ENCODE assay signal across 8 cellular contexts in the genomic region with DNA sequence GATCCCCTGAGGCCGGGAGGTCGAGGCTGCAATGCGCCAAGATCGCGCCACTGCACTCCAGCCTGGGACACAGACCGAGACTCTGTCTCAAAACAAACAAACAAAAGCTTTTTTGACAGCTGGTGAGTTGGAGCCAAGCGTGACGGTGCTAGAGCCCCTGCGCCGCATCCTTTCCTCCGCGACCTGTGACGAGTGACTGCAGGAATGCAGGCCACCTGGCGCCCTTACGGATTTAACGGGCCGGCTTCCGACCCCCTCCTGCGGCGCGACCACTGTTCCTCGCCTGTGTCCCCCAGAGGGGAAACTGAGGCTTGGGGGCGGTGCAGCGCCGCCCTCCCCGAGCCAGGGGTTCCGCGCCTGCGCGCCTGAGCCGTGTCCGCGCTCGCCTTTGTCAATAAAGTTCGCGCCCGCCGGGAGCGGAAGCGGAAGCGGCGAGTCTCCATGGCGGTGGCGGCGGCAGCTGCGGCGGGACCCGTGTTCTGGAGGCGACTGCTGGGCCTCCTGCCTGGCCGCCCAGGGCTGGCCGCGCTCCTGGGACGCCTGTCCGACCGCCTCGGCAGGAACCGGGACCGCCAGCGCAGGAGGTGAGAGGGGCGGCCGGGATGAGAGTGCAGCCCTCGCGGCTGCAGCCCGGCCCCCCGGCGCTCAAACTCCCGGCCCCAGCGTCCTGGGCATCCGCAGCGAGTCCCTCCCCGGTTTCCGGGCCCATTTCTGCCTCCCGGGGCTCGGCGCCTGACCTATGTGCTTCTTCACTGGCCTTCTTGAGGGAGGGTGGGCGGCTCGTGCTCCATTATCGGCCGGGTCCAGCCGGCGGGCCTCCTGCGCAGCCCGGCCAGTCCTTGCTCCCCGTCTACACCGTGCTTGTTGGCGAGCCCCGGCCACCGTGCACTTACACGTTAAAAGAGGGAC. TPM values are rescaled to one million over a fixed set of nuclear protein-coding genes. Genes with fewer than 3 reads are reported as not detected.
A peak's percentile ranks its signal among the peaks of the same experiment; 100 is the strongest.
DNase-seq lines count a peak whose midpoint lies in the region; ATAC-seq and TF ChIP-seq lines count a peak whose summit lies in the region.

A gene with protein sequence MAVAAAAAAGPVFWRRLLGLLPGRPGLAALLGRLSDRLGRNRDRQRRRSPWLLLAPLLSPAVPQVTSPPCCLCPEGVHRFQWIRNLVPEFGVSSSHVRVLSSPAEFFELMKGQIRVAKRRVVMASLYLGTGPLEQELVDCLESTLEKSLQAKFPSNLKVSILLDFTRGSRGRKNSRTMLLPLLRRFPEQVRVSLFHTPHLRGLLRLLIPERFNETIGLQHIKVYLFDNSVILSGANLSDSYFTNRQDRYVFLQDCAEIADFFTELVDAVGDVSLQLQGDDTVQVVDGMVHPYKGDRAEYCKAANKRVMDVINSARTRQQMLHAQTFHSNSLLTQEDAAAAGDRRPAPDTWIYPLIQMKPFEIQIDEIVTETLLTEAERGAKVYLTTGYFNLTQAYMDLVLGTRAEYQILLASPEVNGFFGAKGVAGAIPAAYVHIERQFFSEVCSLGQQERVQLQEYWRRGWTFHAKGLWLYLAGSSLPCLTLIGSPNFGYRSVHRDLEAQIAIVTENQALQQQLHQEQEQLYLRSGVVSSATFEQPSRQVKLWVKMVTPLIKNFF (plus strand): TSS at position 425 of the 909 bp plus-strand sequence. CDS start 17 bp downstream, at position 442.

- peak within 1 kb of the TSS; percentile 67 for H2AFZ ChIP-seq in MM.1S (ENCODE audit: low read length)

- H3K36me3 ChIP-seq in MM.1S (replicated peaks; ENCODE audit: insufficient read depth, low read length) (no peaks in the 10 kb centered on the region), uterus (no peaks in the 10 kb centered on the region)

- H3K4me3 ChIP-seq in MM.1S (ENCODE audit: low read length) (peak within 1 kb of the TSS; percentile 100), uterus (peak within 1 kb of the TSS; percentile 83 to 91)

- ATAC-seq in GM19455 (IDR thresholded peaks at IDR 0.05; ENCODE audit: unreplicated experiment) (peak; percentile 66), left ventricle myocardium superior (peak; percentile 91)

- H3K27me3 ChIP-seq in MM.1S (replicated peaks; ENCODE audit: insufficient read depth, low read length): peaks cover 26% of the 10 kb centered on the region
- no peaks in the 10 kb centered on the region for H3K27me3 ChIP-seq in uterus

- TF ChIP-seq CTCF in MM.1S (IDR thresholded peaks at IDR 0.05; ENCODE audit: low read length) (no peak), uterus (IDR thresholded peaks at IDR 0.05) (peak in 2 of 4 experiments; percentile 11 to 13)

- H3K4me1 ChIP-seq in MM.1S (ENCODE audit: low read length) (no peaks in the 10 kb centered on the region; the same call in 1 of the 2 replicates), uterus (peaks cover 7 to 25% of the 10 kb centered on the region in 2 donors)

- H3K9ac ChIP-seq in MM.1S (ENCODE audit: low read length): peak within 1 kb of the TSS; percentile 92

- peak in 13 of 14 donors; percentile 23 to 86 (median 71) for DNase-seq in C1 segment of cervical spinal cord (lab: John Stamatoyannopoulos, UW)
- peak; percentile 80 for DNase-seq in MM.1S
- peak; percentile 63 to 90 (median 75) for DNase-seq in T-helper 2 cell
- peak in 50 of 56 donors; percentile 33 to 87 (median 66) for DNase-seq in amygdala (lab: John Stamatoyannopoulos, UW)
- peak; percentile 91 for DNase-seq in left ventricle myocardium superior
- no peak for DNase-seq in pulmonary artery endothelial cell (ENCODE audit: low read depth, low spot score)
- DNase-seq in uterus: peak; percentile 70 to 79

- peak within 1 kb of the TSS; percentile 99 for H3K4me2 ChIP-seq in MM.1S (ENCODE audit: low read depth, low read length)

- peak; percentile 65 to 84 for TF ChIP-seq POLR2A in uterus (IDR thresholded peaks at IDR 0.05)

- H3F3A ChIP-seq in MM.1S (ENCODE audit: insufficient read depth, low read length): no peaks in the 10 kb centered on the region

- no peaks in the 10 kb centered on the region for H4K20me1 ChIP-seq in MM.1S (ENCODE audit: insufficient read depth, low read length)

- H3K9me2 ChIP-seq in MM.1S (replicated peaks; ENCODE audit: insufficient read depth, low read length): no peaks in the 10 kb centered on the region

- peaks cover 49% of the 10 kb centered on the region for H3K79me2 ChIP-seq in MM.1S (ENCODE audit: low read length)

- H3K9me3 ChIP-seq in MM.1S (replicated peaks; ENCODE audit: insufficient read depth, low read length) (no peaks in the 10 kb centered on the region), uterus (no peaks in the 10 kb centered on the region)

- intact Hi-C loops in left ventricle myocardium superior (cut with micrococcal nuclease): no loop called here
- intact Hi-C loops in uterus (cut with DNase I; ENCODE audit: low total_unique reads): no loop called here

- peak within 1 kb of the TSS; percentile 10; the same call in 1 of the 2 replicates for H3K27ac ChIP-seq in MM.1S (ENCODE audit: low read length)
- H3K27ac ChIP-seq in uterus: peak within 1 kb of the TSS; percentile 84 to 89

RNA-seq across cellular contexts. Expression of the gene that starts here (rescaled TPM):
- total RNA-seq in left ventricle myocardium superior (18.3 TPM), pulmonary artery endothelial cell (32.0 and 40.0 TPM in 2 replicates), uterus (10 to 100 TPM; 12.9 to 75.4 (median 63.1) TPM)
